In genomic region chrX:51679689-51680421, GRCh38 we compare ENCODE assay signal across 14 cellular contexts. TPM values are rescaled to one million over a fixed set of nuclear protein-coding genes. Genes with fewer than 3 reads are reported as not detected.
"Had no signal": no experiment of that assay in that cellular context is flagged by ENCODE, and none has a peak within 500 bp of the region (broad histone marks: within the 10 kb centered on the region; RNA-seq: fewer than 3 reads in every experiment).

No MANE protein-coding gene starts in this region.

RNA-seq across cellular contexts. Expression of gene CENPVL2, which starts 2.8 kb away (rescaled TPM):
- total RNA-seq: natural killer cell, osteoblast, ovary, psoas muscle, renal cortical epithelial cell, right cardiac atrium, right lobe of liver, sigmoid colon, skeletal muscle tissue, suprapubic skin, transverse colon, upper lobe of right lung, urinary bladder, vagina had no signal
- polyA plus RNA-seq: ovary, psoas muscle, right cardiac atrium, sigmoid colon, urinary bladder had no signal

RNA-seq across cellular contexts. Expression of gene CENPVL1, which starts 30.5 kb away (rescaled TPM):
- total RNA-seq: natural killer cell, osteoblast, ovary, psoas muscle, renal cortical epithelial cell, right cardiac atrium, right lobe of liver, sigmoid colon, skeletal muscle tissue, suprapubic skin, transverse colon, upper lobe of right lung, urinary bladder, vagina had no signal
- polyA plus RNA-seq: ovary, psoas muscle, right cardiac atrium, sigmoid colon, urinary bladder had no signal
